Comparison of ENCODE assay signal across 30 cellular contexts in the genomic region with DNA sequence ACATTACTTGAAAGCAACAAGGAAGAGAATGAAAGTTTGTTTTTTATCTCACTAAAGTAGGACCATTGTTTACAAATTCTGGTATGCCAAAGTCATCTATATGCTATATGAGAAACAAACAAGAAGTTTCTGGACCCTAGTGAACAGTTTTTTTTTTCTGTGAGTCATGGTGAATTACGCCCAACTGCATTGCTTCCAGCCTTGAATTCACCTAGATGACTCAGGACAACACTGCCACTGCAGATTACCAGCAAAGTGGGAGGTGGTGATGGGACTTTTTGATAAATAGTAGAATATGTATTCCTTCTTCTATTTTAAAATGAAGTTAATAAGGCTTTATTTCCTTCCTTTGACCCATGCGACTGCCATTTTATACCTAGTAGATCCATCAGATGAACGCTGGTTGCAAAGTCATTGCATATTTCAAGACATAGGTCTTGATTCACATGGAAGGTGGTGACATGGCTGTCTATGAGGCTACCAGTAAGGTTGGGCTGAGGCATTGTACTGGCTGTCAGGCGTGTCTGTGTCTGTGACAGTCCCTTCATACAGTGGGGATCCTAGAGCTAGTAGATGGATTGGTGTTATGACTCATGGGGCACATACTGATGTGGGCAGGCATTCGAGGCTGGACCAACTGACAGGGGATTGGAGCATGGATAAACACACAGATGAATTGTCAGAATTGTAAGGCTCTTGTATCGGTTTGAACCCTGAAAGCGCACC. TPM values are rescaled to one million over a fixed set of nuclear protein-coding genes. Genes with fewer than 3 reads are reported as not detected.
DNase-seq lines count a peak whose midpoint lies in the region; ATAC-seq, FAIRE-seq and TF ChIP-seq lines count a peak whose summit lies in the region.
"Had no signal": no experiment of that assay in that cellular context is flagged by ENCODE, and none has a peak within 500 bp of the region (broad histone marks: within the 10 kb centered on the region; RNA-seq: fewer than 3 reads in every experiment).

No MANE protein-coding gene starts in this region.

- POLR2A ChIA-PET in activated CD4-positive, alpha-beta T cell treated with anti-CD3 and anti-CD28 coated beads for 36 hours (lab: Charles Lee), result no interaction called here
- POLR2A ChIA-PET in IMR-90 (lab: Charles Lee; ENCODE audit: unreplicated experiment) (no interaction called here), K562 (lab: Yijun Ruan, JAX) (no interaction called here)

- no peak for TF ChIP-seq EP300 in K562 (IDR thresholded peaks at IDR 0.05; ENCODE audit: low read length)

- no peak overlapping the region for H2BK120ac ChIP-seq in IMR-90 (ENCODE audit: low read depth, low read length)
- H2BK120ac ChIP-seq in trophoblast cell (ENCODE audit: insufficient read depth, low read length, poor library complexity), result no peak overlapping the region

- no peak for FAIRE-seq in K562 (lab: Jason Lieb, UNC)
- FAIRE-seq: colon, GM12878, HepG2, small intestine had no signal

- H3K4ac ChIP-seq in IMR-90 (ENCODE audit: low read depth, low read length) (no peak overlapping the region), trophoblast cell (ENCODE audit: low read depth, low read length) (no peak overlapping the region)

- no peak for TF ChIP-seq RAD21 in IMR-90 (IDR thresholded peaks at IDR 0.05; ENCODE audit: low read length)
- TF ChIP-seq RAD21 in K562 (CRISPR knock-in tag; conservative IDR thresholded peaks at IDR 0.05 in 1 of 2, IDR thresholded peaks at IDR 0.05 in 1 of 2), result no peak

- no peak overlapping the region for H3K56ac ChIP-seq in IMR-90 (ENCODE audit: extremely low read depth, insufficient read depth, low read length)

- dilution Hi-C loops in IMR-90 (cut with HindIII; ENCODE audit: low sequenced_read_pairs, unreplicated experiment), result no loop called here

- BruUV-seq in IMR-90 (replicated peaks; lab: Mats Ljungman, UMichigan), result no TSS peak
- BruUV-seq in K562 (replicated peaks; lab: Mats Ljungman, UMichigan), result no TSS peak

- no peaks in the 10 kb centered on the region for H3K36me3 Mint-ChIP-seq in activated CD4-positive, alpha-beta T cell treated with anti-CD3 and anti-CD28 coated beads for 36 hours (ENCODE audit: low read depth)
- H3K36me3 Mint-ChIP-seq: naive B cell had no signal

- no peak for TF ChIP-seq CTCF in IMR-90 (conservative IDR thresholded peaks at IDR 0.05; ENCODE audit: low read depth, low read length)
- no peak for TF ChIP-seq CTCF in K562 (IDR thresholded peaks at IDR 0.05 in 2 of 3, conservative IDR thresholded peaks at IDR 0.05 in 1 of 3; ENCODE audit: insufficient read depth in 2 of 3, low read depth in 1 of 3, low read length in 3 of 3)
- no peak for TF ChIP-seq CTCF in dorsolateral prefrontal cortex (IDR thresholded peaks at IDR 0.05 in 54 of 56, conservative IDR thresholded peaks at IDR 0.05 in 2 of 56; ENCODE audit: low read depth in 1 of 56, partially characterized antibody in 56 of 56)

- H2BK5ac ChIP-seq in IMR-90 (ENCODE audit: low read depth, low read length, poor library complexity, severe bottlenecking), result no peak overlapping the region
- no peak overlapping the region for H2BK5ac ChIP-seq in trophoblast cell (ENCODE audit: low read depth, low read length, poor library complexity)

- H3K14ac ChIP-seq in IMR-90 (replicated peaks; ENCODE audit: low read depth, low read length) (no peak overlapping the region), trophoblast cell (ENCODE audit: low read length) (no peak overlapping the region)

- 97% methylated on average over 5 of the region's 7 CpGs; no CpG with 5 or more reads in 1 of the 2 experiments for WGBS in IMR-90 (ENCODE audit: extremely low coverage in 2 of 2, insufficient read length in 1 of 2), 2 experiments
- 18% methylated on average over 7 of the region's 7 CpGs for WGBS in K562 (ENCODE audit: insufficient coverage, low coverage, missing lambda C conversion rate)
- no CpG with 5 or more reads among the region's 7 CpGs for WGBS in trophoblast cell (ENCODE audit: extremely low coverage, insufficient coverage, insufficient read length)

- H3K9ac ChIP-seq in IMR-90 (ENCODE audit: low read depth, low read length) (no peak overlapping the region), K562 (ENCODE audit: insufficient read depth in 1 of 2, low read depth in 2 of 2, low read length in 2 of 2) (no peak overlapping the region), trophoblast cell (ENCODE audit: low read length) (no peak overlapping the region)

- H3K9me1 ChIP-seq in IMR-90 (ENCODE audit: insufficient read depth, low read length), result peaks cover 16% of the 10 kb centered on the region
- no peaks in the 10 kb centered on the region for H3K9me1 ChIP-seq in K562 (ENCODE audit: control insufficient read depth, insufficient read depth, low read length)

- H3K79me2 ChIP-seq in K562 (ENCODE audit: control insufficient read depth, insufficient read depth, low read length) (no peaks in the 10 kb centered on the region), trophoblast cell (ENCODE audit: control insufficient read depth, insufficient read depth, low read length, poor library complexity) (no peaks in the 10 kb centered on the region)

- no peaks in the 10 kb centered on the region for H3K36me3 ChIP-seq in IMR-90 (ENCODE audit: control insufficient read depth, insufficient read depth, low read length)
- H3K36me3 ChIP-seq in K562 (ENCODE audit: control insufficient read depth, insufficient read depth, low read length), result no peaks in the 10 kb centered on the region
- H3K36me3 ChIP-seq in trophoblast cell (ENCODE audit: control insufficient read depth in 1 of 2, insufficient read depth in 2 of 2, low read length in 2 of 2), result no peaks in the 10 kb centered on the region
- H3K36me3 ChIP-seq: esophagus squamous epithelium had no signal

- H3K79me1 ChIP-seq in IMR-90 (ENCODE audit: low read depth in 1 of 2, low read length in 2 of 2) (0 out of 4 replicates have a peak, but pooled peaks cover 0 to 5% of the 10 kb centered on the region in 2 experiments), trophoblast cell (ENCODE audit: low read length) (no peaks in the 10 kb centered on the region)

- peak; percentile 83 for ATAC-seq in activated CD4-positive, alpha-beta T cell treated with anti-CD3 and anti-CD28 coated beads for 36 hours
- no peak for ATAC-seq in IMR-90 (ENCODE audit: low read depth)
- ATAC-seq in K562, result peak; percentile 76
- no peak for ATAC-seq in GM19467 (IDR thresholded peaks at IDR 0.05; ENCODE audit: unreplicated experiment)
- ATAC-seq: effector memory CD8-positive, alpha-beta T cell; GM12878; HepG2; left cardiac atrium; stimulated activated naive CD8-positive, alpha-beta T cell treated with anti-CD3 and anti-CD28 coated beads, Interleukin-15, Interleukin-2, amounts not matched to agents 100 U/mL and 50 U/mL, for 24 hours had no signal

- H4K20me1 ChIP-seq in IMR-90 (ENCODE audit: insufficient read depth, low read length), result no peaks in the 10 kb centered on the region
- no peaks in the 10 kb centered on the region for H4K20me1 ChIP-seq in K562 (replicated peaks; ENCODE audit: control insufficient read depth, insufficient read depth, low read length)

- no peak overlapping the region for H3K27ac ChIP-seq in IMR-90 (ENCODE audit: insufficient read depth, low read length)
- H3K27ac ChIP-seq in K562 (ENCODE audit: extremely low read depth, low read depth, low read length), result peak overlapping the region; percentile 53; the same call in 2 of the 3 replicates
- no peak overlapping the region for H3K27ac ChIP-seq in trophoblast cell (ENCODE audit: low read depth, low read length)
- no peak overlapping the region for H3K27ac ChIP-seq in dorsolateral prefrontal cortex
- H3K27ac ChIP-seq: esophagus squamous epithelium had no signal

- intact Hi-C loops in activated CD4-positive, alpha-beta T cell treated with anti-CD3 and anti-CD28 coated beads for 36 hours (cut with DNase I, micrococcal nuclease), result no loop called here
- intact Hi-C loops in IMR-90 (cut with micrococcal nuclease), result no loop called here
- intact Hi-C loops in K562 (cut with micrococcal nuclease), result no loop called here
- intact Hi-C loops in dorsolateral prefrontal cortex (cut with DNase I), result no loop called here

- in situ Hi-C loops in IMR-90 (cut with MboI; ENCODE audit: low sequenced_read_pairs) (no loop called here), K562 (cut with MboI) (no loop called here)

- H2BK20ac ChIP-seq in IMR-90 (ENCODE audit: low read depth, low read length), result no peak overlapping the region

- H2AFZ ChIP-seq in IMR-90 (replicated peaks; ENCODE audit: low read length, poor library complexity) (no peak overlapping the region), K562 (ENCODE audit: low read depth, low read length) (peak overlapping the region; percentile 78), trophoblast cell (ENCODE audit: insufficient read depth, low read length, poor library complexity) (no peak overlapping the region)

- no peak overlapping the region for H3K23ac ChIP-seq in IMR-90 (ENCODE audit: low read depth, low read length)
- no peak overlapping the region for H3K23ac ChIP-seq in trophoblast cell (ENCODE audit: low read length)

- TF ChIP-seq POLR2A in IMR-90 (IDR thresholded peaks at IDR 0.05; ENCODE audit: low read depth, low read length) (no peak), K562 (conservative IDR thresholded peaks at IDR 0.05) (no peak)

- peaks cover 3% of the 10 kb centered on the region; the same call in 1 of the 2 replicates for H3K4me1 ChIP-seq in IMR-90 (ENCODE audit: control insufficient read depth, insufficient read depth, low read length)
- peaks cover 0 to 7% of the 10 kb centered on the region in 2 experiments; a peak in 3 of 5 replicates for H3K4me1 ChIP-seq in K562 (replicated peaks in 1 of 2; ENCODE audit: control insufficient read depth in 2 of 2, insufficient read depth in 2 of 2, low read length in 2 of 2)
- H3K4me1 ChIP-seq in trophoblast cell (ENCODE audit: control insufficient read depth in 1 of 2, insufficient read depth in 2 of 2, low read length in 2 of 2), result peaks cover 0 to 4% of the 10 kb centered on the region in 2 experiments
- H3K4me1 ChIP-seq: esophagus squamous epithelium had no signal

- H4K5ac ChIP-seq in IMR-90 (ENCODE audit: low read depth, low read length), result no peak overlapping the region

- H2BK12ac ChIP-seq in trophoblast cell (ENCODE audit: low read length), result no peak overlapping the region

- H3K4me3 Mint-ChIP-seq in activated CD4-positive, alpha-beta T cell treated with anti-CD3 and anti-CD28 coated beads for 36 hours, result no peak overlapping the region
- H3K4me3 Mint-ChIP-seq: activated B cell treated with CpG ODN at 0.5 μM for 24 hours; activated naive CD8-positive, alpha-beta T cell; CD8-positive, alpha-beta memory T cell; effector memory CD8-positive, alpha-beta T cell; naive B cell had no signal

- H3K27ac Mint-ChIP-seq in activated CD4-positive, alpha-beta T cell treated with anti-CD3 and anti-CD28 coated beads for 36 hours, result no peak overlapping the region
- H3K27ac Mint-ChIP-seq: activated B cell treated with CpG ODN at 0.5 μM for 24 hours; activated naive CD8-positive, alpha-beta T cell; effector memory CD8-positive, alpha-beta T cell; naive B cell had no signal

- peaks cover 15% of the 10 kb centered on the region for H3K4me1 Mint-ChIP-seq in activated CD4-positive, alpha-beta T cell treated with anti-CD3 and anti-CD28 coated beads for 36 hours
- H3K4me1 Mint-ChIP-seq: CD8-positive, alpha-beta memory T cell had no signal

- H3K27me3 Mint-ChIP-seq in activated CD4-positive, alpha-beta T cell treated with anti-CD3 and anti-CD28 coated beads for 36 hours, result no peaks in the 10 kb centered on the region
- H3K27me3 Mint-ChIP-seq: activated B cell treated with CpG ODN at 0.5 μM for 24 hours; activated naive CD8-positive, alpha-beta T cell; CD8-positive, alpha-beta memory T cell; effector memory CD8-positive, alpha-beta T cell; naive B cell had no signal

- H3K18ac ChIP-seq in IMR-90 (ENCODE audit: low read depth, low read length) (no peak overlapping the region), trophoblast cell (ENCODE audit: low read length) (no peak overlapping the region)

- no peak overlapping the region for H2AK5ac ChIP-seq in IMR-90 (ENCODE audit: low read depth, low read length)
- H2AK5ac ChIP-seq in trophoblast cell (ENCODE audit: low read length), result no peak overlapping the region

- H4K12ac ChIP-seq in trophoblast cell (ENCODE audit: low read depth, low read length), result no peak overlapping the region

- no peak overlapping the region for H2BK15ac ChIP-seq in IMR-90 (ENCODE audit: low read depth, low read length)

- CTCF ChIA-PET in activated CD4-positive, alpha-beta T cell treated with anti-CD3 and anti-CD28 coated beads for 36 hours (lab: Charles Lee), result no interaction called here
- CTCF ChIA-PET in IMR-90 (lab: Yijun Ruan, JAX), result no interaction called here
- CTCF ChIA-PET in K562 (lab: Yijun Ruan, JAX; ENCODE audit: low intra/inter-chr PET ratio), result no interaction called here

- H3K4me2 ChIP-seq in IMR-90 (ENCODE audit: low read depth, low read length) (no peak overlapping the region), K562 (ENCODE audit: insufficient read depth, low read length) (peak overlapping the region; percentile 43; the same call in 1 of the 2 replicates), trophoblast cell (ENCODE audit: low read length) (no peak overlapping the region)

- no peaks in the 10 kb centered on the region for H3K27me3 ChIP-seq in IMR-90 (ENCODE audit: control insufficient read depth, insufficient read depth, low read length)
- peaks cover 0 to 5% of the 10 kb centered on the region in 2 experiments for H3K27me3 ChIP-seq in K562 (ENCODE audit: control insufficient read depth in 2 of 2, insufficient read depth in 2 of 2, low read length in 2 of 2)
- no peaks in the 10 kb centered on the region for H3K27me3 ChIP-seq in trophoblast cell (ENCODE audit: insufficient read depth, low read length)
- no peaks in the 10 kb centered on the region for H3K27me3 ChIP-seq in dorsolateral prefrontal cortex
- H3K27me3 ChIP-seq: esophagus squamous epithelium had no signal

- no peak overlapping the region for H3K4me3 ChIP-seq in IMR-90 (ENCODE audit: insufficient read depth, low read depth, low read length)
- no peak overlapping the region for H3K4me3 ChIP-seq in K562
- peak overlapping the region; percentile 21 for H3K4me3 ChIP-seq in trophoblast cell (ENCODE audit: low read depth, low read length)
- H3K4me3 ChIP-seq in dorsolateral prefrontal cortex, result no peak overlapping the region
- H3K4me3 ChIP-seq: esophagus squamous epithelium, GM12878 had no signal

- no peak overlapping the region for H2AK9ac ChIP-seq in IMR-90 (replicated peaks; ENCODE audit: low read depth, low read length, poor library complexity)

- peak; percentile 27 for DNase-seq in activated CD4-positive, alpha-beta T cell treated with anti-CD3 and anti-CD28 coated beads for 36 hours
- DNase-seq in activated CD4-positive, alpha-beta T cell treated with anti-CD3 and anti-CD28 coated beads, Interleukin-2, amount 50 U/mL, for 1 hour, result no peak
- peak; percentile 45 for DNase-seq in IMR-90
- no peak for DNase-seq in K562 (ENCODE audit: extremely low read depth in 1 of 4, low spot score in 3 of 4)
- peak; percentile 1 to 37 for DNase-seq in trophoblast cell
- no peak for DNase-seq in OCI-M2 (lab: John Stamatoyannopoulos, UW; ENCODE audit: unreplicated experiment)
- no peak for DNase-seq in dorsolateral prefrontal cortex
- DNase-seq: 8988T; activated B cell treated with CpG ODN at 0.5 μM for 24 hours; AML-193; CD8-positive, alpha-beta memory T cell; DMS53; effector memory CD8-positive, alpha-beta T cell; esophagus squamous epithelium; glutamatergic neuron; left cardiac atrium; naive B cell; NCI-H2107; NCI-H524; occipital lobe; RPMI8226; small intestine; stimulated activated CD4-positive, alpha-beta T cell treated with anti-CD3 and anti-CD28 coated beads, Interleukin-2, amount 100 ng/mL, for 48 hours; stimulated activated naive CD8-positive, alpha-beta T cell treated with anti-CD3 and anti-CD28 coated beads, Interleukin-15, Interleukin-2, amounts not matched to agents 100 U/mL and 50 U/mL, for 24 hours; T1000 had no signal

- H4K91ac ChIP-seq in IMR-90 (ENCODE audit: insufficient read depth, low read depth, low read length) (no peak overlapping the region), trophoblast cell (ENCODE audit: low read depth, low read length) (no peak overlapping the region)

- no peaks in the 10 kb centered on the region for H3K9me3 ChIP-seq in IMR-90 (ENCODE audit: control insufficient read depth, insufficient read depth, low read length)
- H3K9me3 ChIP-seq in K562 (replicated peaks; ENCODE audit: control insufficient read depth, insufficient read depth, low read depth, low read length), result no peaks in the 10 kb centered on the region
- H3K9me3 ChIP-seq in trophoblast cell (ENCODE audit: insufficient read depth, low read depth, low read length), result no peaks in the 10 kb centered on the region
- H3K9me3 ChIP-seq: esophagus squamous epithelium had no signal

- no peak overlapping the region for H4K8ac ChIP-seq in IMR-90 (ENCODE audit: low read depth in 2 of 2, low read length in 2 of 2)
- H4K8ac ChIP-seq in trophoblast cell (ENCODE audit: low read depth, low read length), result no peak overlapping the region

- H3K9me3 Mint-ChIP-seq in activated CD4-positive, alpha-beta T cell treated with anti-CD3 and anti-CD28 coated beads for 36 hours (ENCODE audit: low read depth), result no peaks in the 10 kb centered on the region
- H3K9me3 Mint-ChIP-seq: activated B cell treated with CpG ODN at 0.5 μM for 24 hours; CD8-positive, alpha-beta memory T cell; effector memory CD8-positive, alpha-beta T cell; naive B cell had no signal

RNA-seq across cellular contexts. Expression of gene APOBEC4, which starts 49.1 kb away (rescaled TPM):
- not detected for total RNA-seq in activated CD4-positive, alpha-beta T cell treated with anti-CD3 and anti-CD28 coated beads for 36 hours
- total RNA-seq in IMR-90 (2012; rRNA removed), result not detected in 2 replicates
- not detected in 2 replicates for polyA plus RNA-seq in IMR-90 (2012; rRNA removed)
- polyA plus RNA-seq in IMR-90 (2012; cell fraction: cytosol; rRNA removed), result not detected in 2 replicates
- polyA plus RNA-seq in IMR-90 (2012; cell fraction: nucleus; rRNA removed; ENCODE audit: low replicate concordance), result not detected in 2 replicates
- not detected in 2 replicates for total RNA-seq in K562 (2011; cell fraction: chromatin; rRNA removed; ENCODE audit: low replicate concordance)
- total RNA-seq in K562 (2011; cell fraction: nucleolus; rRNA removed), result not detected in 2 replicates
- total RNA-seq in K562 (2011; cell fraction: nucleoplasm; rRNA removed), result not detected in 2 replicates
- total RNA-seq in K562 (2014; rRNA removed), result not detected in 2 replicates
- not detected in 2 replicates for total RNA-seq in K562 (2014; rRNA removed; fragmentation: Illumina TruSeq; extraction: Trizol)
- not detected in 2 replicates for total RNA-seq in K562 (2015; rRNA removed; fragmentation: Illumina TruSeq; extraction: Trizol)
- not detected in 2 replicates for total RNA-seq in K562 (2021)
- polyA plus RNA-seq in K562 (2011; rRNA removed), result not detected in 2 replicates
- not detected in 2 replicates for polyA plus RNA-seq in K562 (2011; cell fraction: cytosol; rRNA removed)
- polyA plus RNA-seq in K562 (2011; cell fraction: nucleus; rRNA removed), result not detected in 2 replicates
- polyA plus RNA-seq in K562 (2012), result not detected in 2 replicates
- polyA plus RNA-seq in K562 (2014; fragmentation: Illumina TruSeq; extraction: Trizol), result not detected in 2 replicates
- polyA plus RNA-seq in K562 (2014; fragmentation: Nextera tagmentation; extraction: Ambion mirVana), result not detected
- polyA plus RNA-seq in K562 (2014; rRNA removed), result not detected in 2 replicates
- not detected in 2 replicates for polyA minus RNA-seq in K562 (2011; rRNA and poly(A)+ RNA removed)
- not detected in 2 replicates for polyA minus RNA-seq in K562 (2011; cell fraction: cytosol; rRNA and poly(A)+ RNA removed)
- not detected in 2 replicates for polyA minus RNA-seq in K562 (2011; cell fraction: nucleus; rRNA and poly(A)+ RNA removed)
- polyA plus RNA-seq in trophoblast cell (2013), result not detected in 2 replicates
- total RNA-seq in dorsolateral prefrontal cortex, result not detected
- total RNA-seq: activated B cell treated with CpG ODN at 0.5 μM for 24 hours; CD8-positive, alpha-beta memory T cell; esophagus squamous epithelium; HepG2; left cardiac atrium; occipital lobe had no signal
- polyA plus RNA-seq: CD8-positive, alpha-beta memory T cell; HepG2 had no signal

Comparison
In these comparisons a context has a peak if more than half of its experiments do, and no peak if none do; other contexts are left out.
1. DNase-seq: peak in activated CD4-positive, alpha-beta T cell treated with anti-CD3 and anti-CD28 coated beads for 36 hours (single experiment), IMR-90 (single experiment) and trophoblast cell (2 of 2); none in activated CD4-positive, alpha-beta T cell treated with anti-CD3 and anti-CD28 coated beads, Interleukin-2, amount 50 U/mL, for 1 hour (single experiment), K562 (0 of 4), OCI-M2 (single experiment) and dorsolateral prefrontal cortex (0 of 10).
2. ATAC-seq: peak in activated CD4-positive, alpha-beta T cell treated with anti-CD3 and anti-CD28 coated beads for 36 hours (single experiment) and K562 (single experiment); none in IMR-90 (single experiment) and GM19467 (single experiment).